ENCODE assay signal across 9 cellular contexts in the genomic region with DNA sequence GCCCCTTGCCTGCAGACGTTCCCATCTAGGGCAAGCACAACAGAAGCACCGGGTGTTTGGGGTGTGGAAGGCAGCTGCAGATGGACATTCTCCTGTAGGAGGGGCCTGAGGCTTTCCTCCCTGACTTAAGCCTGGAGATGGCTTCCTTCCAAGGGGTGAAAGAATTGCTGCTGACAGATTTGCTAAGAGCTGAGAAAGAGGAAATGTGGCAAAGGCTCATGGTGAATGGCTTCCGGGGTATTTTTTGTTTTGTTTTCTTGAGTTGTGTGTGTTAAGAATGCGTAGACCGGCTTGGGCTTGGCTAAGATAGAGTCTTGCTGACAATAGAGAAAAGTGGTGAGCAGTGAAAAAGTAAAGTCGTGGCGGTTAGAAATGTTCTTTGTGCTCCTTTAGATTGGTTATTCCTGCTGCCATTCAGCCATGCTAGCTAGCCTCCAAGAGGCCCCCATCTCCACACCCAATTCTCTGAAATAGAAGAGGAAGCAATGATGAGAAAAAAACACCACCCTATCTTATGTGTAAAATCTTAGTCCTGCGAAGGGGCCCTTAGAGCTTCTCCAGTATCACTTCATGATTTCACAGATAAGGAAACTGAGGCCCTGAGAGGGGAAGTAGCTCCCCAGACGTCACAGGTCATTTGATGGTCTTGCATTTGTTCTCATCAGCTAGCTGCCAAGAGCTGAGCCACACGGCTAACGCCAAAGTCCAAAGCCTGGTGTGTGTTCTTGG. TPM values are rescaled to one million over a fixed set of nuclear protein-coding genes. Genes with fewer than 3 reads are reported as not detected.
DNase-seq lines count a peak whose midpoint lies in the region; ATAC-seq, FAIRE-seq and TF ChIP-seq lines count a peak whose summit lies in the region.
"Had no signal": no experiment of that assay in that cellular context is flagged by ENCODE, and none has a peak within 500 bp of the region (broad histone marks: within the 10 kb centered on the region; RNA-seq: fewer than 3 reads in every experiment).

No MANE protein-coding gene starts in this region.

- peaks cover 9% of the 10 kb centered on the region for H3K27me3 Mint-ChIP-seq in Caco-2 (ENCODE audit: insufficient read depth, unreplicated experiment)

- POLR2A ChIA-PET in endothelial cell of umbilical vein (lab: Charles Lee) (no interaction called here), Caco-2 (lab: Charles Lee) (no interaction called here)

- H3K36me3 ChIP-seq in endothelial cell of umbilical vein (ENCODE audit: control insufficient read depth in 2 of 2, extremely low read depth in 1 of 2, insufficient read depth in 2 of 2, low read length in 2 of 2) (no peaks in the 10 kb centered on the region), Caco-2 (ENCODE audit: control insufficient read depth, insufficient read depth, low read length) (no peaks in the 10 kb centered on the region)

- no peak overlapping the region for H3K27ac Mint-ChIP-seq in Caco-2 (ENCODE audit: unreplicated experiment)

- H3K36me3 Mint-ChIP-seq in Caco-2 (ENCODE audit: insufficient read depth, unreplicated experiment): no peaks in the 10 kb centered on the region

- ATAC-seq in GM21529 (IDR thresholded peaks at IDR 0.05; ENCODE audit: unreplicated experiment) (peak; percentile 26), GM18868 (IDR thresholded peaks at IDR 0.05; ENCODE audit: unreplicated experiment) (no peak)

- dilution Hi-C loops in endothelial cell of umbilical vein (cut with MboI; ENCODE audit: extremely low pct_ligation_motif_present, low sequenced_read_pairs): no loop called here

- no peaks in the 10 kb centered on the region for H3K9me3 ChIP-seq in endothelial cell of umbilical vein (replicated peaks; ENCODE audit: control insufficient read depth, insufficient read depth, low read length)
- H3K9me3 ChIP-seq in Caco-2: no peaks in the 10 kb centered on the region

- DNase-seq in AG09309 (ENCODE audit: low read depth): peak; percentile 51
- DNase-seq in SKM-1 treated with dmso at 0.1 percent for 144 hours (lab: John Stamatoyannopoulos, UW; ENCODE audit: unreplicated experiment): peak; percentile 99
- DNase-seq in endothelial cell of umbilical vein (ENCODE audit: low read depth, low spot score): peak; percentile 91
- peak; percentile 66 for DNase-seq in non-pigmented ciliary epithelial cell (ENCODE audit: low read depth)
- DNase-seq in NCI-H2171 (lab: John Stamatoyannopoulos, UW): no peak
- no peak for DNase-seq in Caco-2

- no peak overlapping the region for H3K9ac ChIP-seq in endothelial cell of umbilical vein (replicated peaks; ENCODE audit: extremely low read depth, insufficient read depth, low read length)

- peak overlapping the region; percentile 46 for H3K27ac ChIP-seq in endothelial cell of umbilical vein (ENCODE audit: insufficient read depth, low read depth, low read length)

- CTCF ChIA-PET in endothelial cell of umbilical vein (lab: Charles Lee): interaction anchor here (0.5 to 16.8 kb wide), 8 partner anchors 8 to 918 kb away, joined by 3 to 427 read pairs (median 4); no protein-coding TSS in a partner anchor
- CTCF ChIA-PET in Caco-2 (lab: Charles Lee): no interaction called here

- H3K4me1 Mint-ChIP-seq in Caco-2 (ENCODE audit: low read depth, unreplicated experiment): no peaks in the 10 kb centered on the region

- TF ChIP-seq CTCF in AG09309 (IDR thresholded peaks at IDR 0.05; ENCODE audit: control insufficient read depth, insufficient read depth, low read depth, low read length, missing control alignments) (no peak), endothelial cell of umbilical vein (IDR thresholded peaks at IDR 0.05; ENCODE audit: extremely low read depth in 1 of 2, insufficient read depth in 1 of 2, low read depth in 1 of 2, low read length in 2 of 2) (no peak), Caco-2 (IDR thresholded peaks at IDR 0.05; ENCODE audit: insufficient read depth in 1 of 2, low read depth in 1 of 2, low read length in 1 of 2, severe bottlenecking in 1 of 2, unreplicated experiment in 1 of 2) (no peak)

- H3K4me1 ChIP-seq in endothelial cell of umbilical vein (ENCODE audit: control insufficient read depth, extremely low read depth, insufficient read depth, low read length) (peaks cover 26% of the 10 kb centered on the region), Caco-2 (no peaks in the 10 kb centered on the region)

- no peaks in the 10 kb centered on the region for H3K9me1 ChIP-seq in endothelial cell of umbilical vein (replicated peaks; ENCODE audit: control insufficient read depth, extremely low read depth, insufficient read depth, low read length)

- BruUV-seq in endothelial cell of umbilical vein (replicated peaks; lab: Mats Ljungman, UMichigan) (no TSS peak), Caco-2 (replicated peaks; lab: Mats Ljungman, UMichigan) (no TSS peak)

- H3K9me3 Mint-ChIP-seq in Caco-2 (ENCODE audit: unreplicated experiment): no peaks in the 10 kb centered on the region

- H3K27me3 ChIP-seq in endothelial cell of umbilical vein (ENCODE audit: control insufficient read depth in 2 of 2, insufficient read depth in 2 of 2, low read length in 2 of 2) (no peaks in the 10 kb centered on the region), Caco-2 (replicated peaks; ENCODE audit: control insufficient read depth, insufficient read depth, low read length) (no peaks in the 10 kb centered on the region)

- no peaks in the 10 kb centered on the region for H3K79me2 ChIP-seq in endothelial cell of umbilical vein (ENCODE audit: control insufficient read depth, insufficient read depth, low read length)

- no peak for TF ChIP-seq POLR2A in endothelial cell of umbilical vein (IDR thresholded peaks at IDR 0.05; ENCODE audit: low read depth, low read length)

- H2AFZ ChIP-seq in endothelial cell of umbilical vein (ENCODE audit: low read depth, low read length): peak overlapping the region; percentile 44

- no peak overlapping the region for H3K4me3 Mint-ChIP-seq in Caco-2 (ENCODE audit: unreplicated experiment)

- intact Hi-C loops in endothelial cell of umbilical vein (cut with micrococcal nuclease): loop anchor here (2.0 kb wide), 1 partner anchor 31 kb away; no protein-coding TSS in a partner anchor
- intact Hi-C loops in Caco-2 (cut with micrococcal nuclease; ENCODE audit: unreplicated experiment): no loop called here

- H4K20me1 ChIP-seq in endothelial cell of umbilical vein (replicated peaks; ENCODE audit: control insufficient read depth, extremely low read depth, insufficient read depth, low read length): no peaks in the 10 kb centered on the region

- peak; percentile 98 for FAIRE-seq in endothelial cell of umbilical vein (lab: Jason Lieb, UNC)
- FAIRE-seq: colon had no signal

- H3K4me2 ChIP-seq in endothelial cell of umbilical vein (ENCODE audit: insufficient read depth, low read length): peak overlapping the region; percentile 70

- H3K4me3 ChIP-seq in AG09309 (ENCODE audit: control insufficient read depth, low read depth, low read length): no peak overlapping the region
- no peak overlapping the region for H3K4me3 ChIP-seq in endothelial cell of umbilical vein (replicated peaks in 1 of 3; ENCODE audit: insufficient read depth in 1 of 3, low read depth in 1 of 3, low read length in 3 of 3)
- no peak overlapping the region for H3K4me3 ChIP-seq in Caco-2 (ENCODE audit: low read depth, low read length)

TF ChIP-seq in endothelial cell of umbilical vein, 7 proteins besides CTCF, POLR2A, EP300 and RAD21:
- TF ChIP-seq FOS (IDR thresholded peaks at IDR 0.05; ENCODE audit: borderline replicate concordance, insufficient read depth, low read length): no peak
- TF ChIP-seq POLR2AphosphoS5 (IDR thresholded peaks at IDR 0.05; ENCODE audit: insufficient read depth, low read depth, low read length): peak; percentile 32
- no peak for TF ChIP-seq GATA2 (IDR thresholded peaks at IDR 0.05; ENCODE audit: insufficient read depth, insufficient read length, low read depth, low read length)
- TF ChIP-seq, protein P1, sequence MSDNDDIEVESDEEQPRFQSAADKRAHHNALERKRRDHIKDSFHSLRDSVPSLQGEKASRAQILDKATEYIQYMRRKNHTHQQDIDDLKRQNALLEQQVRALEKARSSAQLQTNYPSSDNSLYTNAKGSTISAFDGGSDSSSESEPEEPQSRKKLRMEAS (IDR thresholded peaks at IDR 0.05; ENCODE audit: insufficient read depth, insufficient read length): no peak
- TF ChIP-seq JUN (IDR thresholded peaks at IDR 0.05; ENCODE audit: borderline replicate concordance, insufficient read depth, insufficient read length, low read depth): no peak
TF ChIP-seq in endothelial cell of umbilical vein: peak in this region for 1.

RNA-seq across cellular contexts. Expression of gene EIF2D, which starts 36.9 kb away (rescaled TPM):
- total RNA-seq in endothelial cell of umbilical vein: 47.6 and 48.0 TPM in 2 replicates
- 48.1 and 54.1 TPM in 2 replicates for polyA plus RNA-seq in endothelial cell of umbilical vein
- 77.9 and 80.3 TPM in 2 replicates for polyA plus RNA-seq in endothelial cell of umbilical vein (2011; cell fraction: cytosol; rRNA removed)
- 87.2 and 92.0 TPM in 2 replicates for polyA plus RNA-seq in endothelial cell of umbilical vein (2011; cell fraction: nucleus; rRNA removed)
- 39.3 and 39.5 TPM in 2 replicates for polyA plus RNA-seq in endothelial cell of umbilical vein (2012)
- polyA minus RNA-seq in endothelial cell of umbilical vein: 44.8 and 59.8 TPM in 2 replicates
- polyA minus RNA-seq in endothelial cell of umbilical vein (2011; cell fraction: cytosol; rRNA and poly(A)+ RNA removed): 32.8 TPM
- polyA minus RNA-seq in endothelial cell of umbilical vein (2011; cell fraction: nucleus; rRNA and poly(A)+ RNA removed): 24.3 and 31.4 TPM in 2 replicates
- 37.9 and 39.6 TPM in 2 replicates for total RNA-seq in Caco-2 (2022)

Comparison
In these comparisons a context has a peak if more than half of its experiments do, and no peak if none do; other contexts are left out.
1. DNase-seq: peak in AG09309 (single experiment), SKM-1 treated with dmso at 0.1 percent for 144 hours (single experiment), endothelial cell of umbilical vein (single experiment) and non-pigmented ciliary epithelial cell (single experiment); none in NCI-H2171 (single experiment) and Caco-2 (0 of 2).